19 cellular contexts compared by ENCODE assay signal in genomic region chr7:21184956-21185355, GRCh38.
DNase-seq lines count a peak whose midpoint lies in the region; ATAC-seq and TF ChIP-seq lines count a peak whose summit lies in the region.
"Had no signal": no experiment of that assay in that cellular context is flagged by ENCODE, and none has a peak within 500 bp of the region (broad histone marks: within the 10 kb centered on the region; RNA-seq: fewer than 3 reads in every experiment).

No MANE protein-coding gene starts in this region.

- H3K4me2 ChIP-seq in KMS-11, result 0 out of 2 replicates have a peak overlapping the region, but pooled peaks have one; percentile 19
- H3K4me2 ChIP-seq in neural progenitor cell, result peak overlapping the region; percentile 11

- peaks cover 3% of the 10 kb centered on the region for H3K27me3 Mint-ChIP-seq in neural progenitor cell (ENCODE audit: insufficient read depth, low read depth)

- ATAC-seq in right cardiac atrium, result no peak
- ATAC-seq: HepG2, Panc1 had no signal

- peak overlapping the region; percentile 2; the same call in 1 of the 2 replicates for H2AFZ ChIP-seq in KMS-11 (ENCODE audit: low read depth)
- H2AFZ ChIP-seq in neural progenitor cell (replicated peaks), result peak overlapping the region; percentile 73

- in situ Hi-C loops in GM13976 (cut with MboI; ENCODE audit: low sequenced_read_pairs, unreplicated experiment), result no loop called here

- peak; percentile 17 for DNase-seq in GM13976 (ENCODE audit: low spot score)
- DNase-seq in astrocyte of the hippocampus (ENCODE audit: low read depth, low spot score), result peak; percentile 44
- DNase-seq in neural progenitor cell (ENCODE audit: low spot score), result no peak
- no peak for DNase-seq in activated CD8-positive, alpha-beta memory T cell treated with anti-CD3 and anti-CD28 coated beads, Interleukin-2, amount 50 U/mL, for 4 hours
- DNase-seq in dermis blood vessel endothelial cell, result no peak
- DNase-seq in right cardiac atrium, result no peak
- DNase-seq: 8988T, ACHN, Calu3, DMS79 treated with DMSO at 0.1 percent for 48 hours, GF-D8, HCEC 1CT, MG63, NCI-H2029, NCI-H526 treated with DMSO at 0.1 percent for 48 hours, SHP77 treated with DMSO at 0.1 percent for 48 hours had no signal

- no peaks in the 10 kb centered on the region for H3K36me3 Mint-ChIP-seq in neural progenitor cell

- H4K20me1 ChIP-seq in KMS-11 (ENCODE audit: insufficient read depth) (no peaks in the 10 kb centered on the region), neural progenitor cell (ENCODE audit: low read depth) (no peaks in the 10 kb centered on the region)

- H3K9ac ChIP-seq in KMS-11, result no peak overlapping the region
- no peak overlapping the region for H3K9ac ChIP-seq in neural progenitor cell

- peaks cover 27% of the 10 kb centered on the region for H3K4me1 Mint-ChIP-seq in neural progenitor cell

- H3K27me3 ChIP-seq in KMS-11 (ENCODE audit: insufficient read depth, low read depth), result no peaks in the 10 kb centered on the region
- no peaks in the 10 kb centered on the region for H3K27me3 ChIP-seq in neural progenitor cell
- no peaks in the 10 kb centered on the region for H3K27me3 ChIP-seq in right cardiac atrium (ENCODE audit: control insufficient read depth, insufficient read depth)
- H3K27me3 ChIP-seq: MG63 had no signal

- TF ChIP-seq CTCF in GM13976 (IDR thresholded peaks at IDR 0.05; ENCODE audit: borderline replicate concordance, control extremely low read depth, extremely low read depth, insufficient read depth, missing control alignments) (no peak), KMS-11 (conservative IDR thresholded peaks at IDR 0.05; ENCODE audit: low read depth, low read length) (no peak), neural progenitor cell (IDR thresholded peaks at IDR 0.05) (no peak)

- no peak overlapping the region for H3K27ac Mint-ChIP-seq in neural progenitor cell

- H3K4me3 ChIP-seq in KMS-11 (IDR thresholded peaks at IDR 0.05; ENCODE audit: insufficient read depth, low read depth, low read length) (no peak overlapping the region), neural progenitor cell (no peak overlapping the region), right cardiac atrium (ENCODE audit: low read length) (no peak overlapping the region)
- H3K4me3 ChIP-seq: MG63 had no signal

- H3K36me3 ChIP-seq in KMS-11 (ENCODE audit: insufficient read depth) (no peaks in the 10 kb centered on the region), neural progenitor cell (no peaks in the 10 kb centered on the region)
- H3K36me3 ChIP-seq: MG63 had no signal

- H3K9me3 ChIP-seq in neural progenitor cell (ENCODE audit: low read depth) (no peaks in the 10 kb centered on the region), right cardiac atrium (ENCODE audit: control insufficient read depth, low read length) (no peaks in the 10 kb centered on the region)
- H3K9me3 ChIP-seq: MG63 had no signal

- H3F3A ChIP-seq in neural progenitor cell (ENCODE audit: low read depth), result no peaks in the 10 kb centered on the region

- intact Hi-C loops in right cardiac atrium (cut with DNase I), result no loop called here

- H3K4me1 ChIP-seq in KMS-11 (ENCODE audit: low read depth, poor library complexity, severe bottlenecking) (no peaks in the 10 kb centered on the region), neural progenitor cell (peaks cover 27% of the 10 kb centered on the region), right cardiac atrium (ENCODE audit: control insufficient read depth, insufficient read depth, low read length) (no peaks in the 10 kb centered on the region)

- WGBS in right cardiac atrium, result 50% methylated on average over 3 of the region's 3 CpGs

- peaks cover 9% of the 10 kb centered on the region for H3K9me3 Mint-ChIP-seq in neural progenitor cell

- H3K79me2 ChIP-seq in KMS-11 (ENCODE audit: insufficient read depth, low read depth), result no peaks in the 10 kb centered on the region
- no peaks in the 10 kb centered on the region for H3K79me2 ChIP-seq in neural progenitor cell (ENCODE audit: low read depth)

- H3K27ac ChIP-seq in KMS-11, result no peak overlapping the region
- no peak overlapping the region for H3K27ac ChIP-seq in neural progenitor cell
- H3K27ac ChIP-seq in right cardiac atrium (ENCODE audit: low read length), result no peak overlapping the region

- no peak overlapping the region for H3K4me3 Mint-ChIP-seq in neural progenitor cell

Comparison
In these comparisons a context has a peak if more than half of its experiments do, and no peak if none do; other contexts are left out.
1. DNase-seq: peak in GM13976 (single experiment) and astrocyte of the hippocampus (single experiment); none in neural progenitor cell (single experiment), activated CD8-positive, alpha-beta memory T cell treated with anti-CD3 and anti-CD28 coated beads, Interleukin-2, amount 50 U/mL, for 4 hours (single experiment), dermis blood vessel endothelial cell (single experiment) and right cardiac atrium (0 of 3).